Comparison of ENCODE assay signal across 20 cellular contexts in the genomic region with DNA sequence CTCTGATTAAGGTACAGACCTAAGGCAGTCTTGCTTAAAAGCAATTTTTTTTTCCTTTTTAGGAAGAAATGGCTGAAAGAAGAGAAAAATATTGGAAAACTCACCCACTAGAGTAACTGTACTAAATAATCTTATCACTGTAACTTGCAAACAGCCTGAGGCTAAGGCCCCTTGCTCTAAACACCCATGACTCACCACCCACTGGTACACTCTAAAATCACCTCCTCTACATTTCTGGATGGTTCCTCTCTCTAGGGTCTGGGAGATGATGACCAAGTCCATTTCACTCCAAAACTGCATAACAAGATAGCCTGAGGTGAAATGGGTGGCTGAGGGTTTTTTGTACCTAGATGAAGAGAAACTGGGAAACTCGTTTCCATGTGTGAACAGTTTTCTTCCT.
"Had no signal": no experiment of that assay in that cellular context is flagged by ENCODE, and none has a peak within 500 bp of the region (broad histone marks: within the 10 kb centered on the region; RNA-seq: fewer than 3 reads in every experiment).

No MANE protein-coding gene starts in this region.

- H3K4me3 ChIP-seq: PC-9 had no signal

- H3K27ac Mint-ChIP-seq: activated CD4-positive, alpha-beta memory T cell treated with anti-CD3 and anti-CD28 coated beads, Interleukin-2, amount 10 ng/mL, durations not matched to agents 7 days and 5 days; activated CD4-positive, alpha-beta T cell treated with anti-CD3 and anti-CD28 coated beads for 36 hours; activated naive CD4-positive, alpha-beta T cell treated with anti-CD3 and anti-CD28 coated beads, Interleukin-2, amount 10 ng/mL, durations not matched to agents 7 days and 5 days; activated naive CD8-positive, alpha-beta T cell treated with anti-CD3 and anti-CD28 coated beads for 36 hours; activated T-helper 2 cell treated with anti-CD3 and anti-CD28 coated beads, Interferon-gamma antibody, Interleukin-2, Interleukin-4, amounts not matched to agents 10 μg/mL and 5 μg/mL and 100 μg/mL, durations not matched to agents 14 hours and 24 hours and 36 hours had no signal

- H3K9me3 ChIP-seq: SK-N-SH had no signal

- H3K4me1 Mint-ChIP-seq: activated CD4-positive, alpha-beta memory T cell treated with anti-CD3 and anti-CD28 coated beads, Interleukin-2, amount 10 ng/mL, durations not matched to agents 7 days and 5 days; activated CD4-positive, alpha-beta T cell treated with anti-CD3 and anti-CD28 coated beads for 36 hours; activated naive CD4-positive, alpha-beta T cell treated with anti-CD3 and anti-CD28 coated beads, Interleukin-2, amount 10 ng/mL, durations not matched to agents 7 days and 5 days; activated naive CD8-positive, alpha-beta T cell treated with anti-CD3 and anti-CD28 coated beads for 36 hours had no signal

- H3K9me3 Mint-ChIP-seq: activated naive CD8-positive, alpha-beta T cell treated with anti-CD3 and anti-CD28 coated beads for 36 hours; activated T-helper 2 cell treated with anti-CD3 and anti-CD28 coated beads, Interferon-gamma antibody, Interleukin-2, Interleukin-4, amounts not matched to agents 10 μg/mL and 5 μg/mL and 100 μg/mL, durations not matched to agents 14 hours and 24 hours and 36 hours had no signal

- ATAC-seq: activated CD4-positive, alpha-beta T cell treated with anti-CD3 and anti-CD28 coated beads for 36 hours; Right ventricle myocardium inferior had no signal

- DNase-seq: activated CD4-positive, alpha-beta memory T cell treated with anti-CD3 and anti-CD28 coated beads, Interleukin-2, amount 10 ng/mL, durations not matched to agents 7 days and 5 days; activated CD4-positive, alpha-beta T cell treated with anti-CD3 and anti-CD28 coated beads for 36 hours; activated CD4-positive, alpha-beta T cell treated with anti-CD3 and anti-CD28 coated beads, Interleukin-2, amount 50 U/mL, for 1 hour; activated gamma-delta T cell treated with Interleukin-2 at 50 U/mL for 16 hours; activated naive CD4-positive, alpha-beta T cell treated with anti-CD3 and anti-CD28 coated beads, Interleukin-2, amount 10 ng/mL, durations not matched to agents 7 days and 5 days; activated naive CD8-positive, alpha-beta T cell treated with anti-CD3 and anti-CD28 coated beads for 36 hours; activated T-cell treated with anti-CD3 and anti-CD28 coated beads for 4 hours; activated T-cell treated with anti-CD3 and anti-CD28 coated beads, Interleukin-2, amount 50 U/mL, for 48 hours; caudate nucleus; NCI-H1048; NCI-H146; NCI-H2081 treated with DMSO at 0.1 percent for 48 hours; NCI-H446; NCI-H524; PC-9; SK-N-SH; T-helper 1 cell; WERI-Rb-1 had no signal

- H3K36me3 ChIP-seq: WERI-Rb-1 had no signal

- H3K4me3 Mint-ChIP-seq: activated CD4-positive, alpha-beta memory T cell treated with anti-CD3 and anti-CD28 coated beads, Interleukin-2, amount 10 ng/mL, durations not matched to agents 7 days and 5 days; activated CD4-positive, alpha-beta T cell treated with anti-CD3 and anti-CD28 coated beads for 36 hours; activated naive CD4-positive, alpha-beta T cell treated with anti-CD3 and anti-CD28 coated beads, Interleukin-2, amount 10 ng/mL, durations not matched to agents 7 days and 5 days; activated naive CD8-positive, alpha-beta T cell treated with anti-CD3 and anti-CD28 coated beads for 36 hours had no signal

- H3K36me3 Mint-ChIP-seq: activated naive CD4-positive, alpha-beta T cell treated with anti-CD3 and anti-CD28 coated beads, Interleukin-2, amount 10 ng/mL, durations not matched to agents 7 days and 5 days; activated naive CD8-positive, alpha-beta T cell treated with anti-CD3 and anti-CD28 coated beads for 36 hours had no signal

- H3K27ac ChIP-seq: PC-9, WERI-Rb-1 had no signal

- H3K27me3 Mint-ChIP-seq: activated CD4-positive, alpha-beta memory T cell treated with anti-CD3 and anti-CD28 coated beads, Interleukin-2, amount 10 ng/mL, durations not matched to agents 7 days and 5 days; activated CD4-positive, alpha-beta T cell treated with anti-CD3 and anti-CD28 coated beads for 36 hours; activated naive CD4-positive, alpha-beta T cell treated with anti-CD3 and anti-CD28 coated beads, Interleukin-2, amount 10 ng/mL, durations not matched to agents 7 days and 5 days had no signal
